Comparison of ENCODE assay signal across 22 cellular contexts in genomic region chrX:148995661-148996060, GRCh38.
"Had no signal": no experiment of that assay in that cellular context is flagged by ENCODE, and none has a peak within 500 bp of the region (broad histone marks: within the 10 kb centered on the region; RNA-seq: fewer than 3 reads in every experiment).

No MANE protein-coding gene starts in this region.

- H3K27ac ChIP-seq: KMS-11, SJSA1 had no signal

- H3K36me3 Mint-ChIP-seq: activated naive CD4-positive, alpha-beta T cell treated with anti-CD3 and anti-CD28 coated beads, Interleukin-2, amount 50 U/mL, for 24 hours had no signal

- H3K27me3 Mint-ChIP-seq: activated CD8-positive, alpha-beta T cell treated with anti-CD3 and anti-CD28 coated beads for 36 hours; activated naive CD4-positive, alpha-beta T cell treated with anti-CD3 and anti-CD28 coated beads, Interleukin-2, amount 50 U/mL, for 24 hours had no signal

- H3K4me2 ChIP-seq: KMS-11 had no signal

- DNase-seq: activated CD4-positive, alpha-beta T cell treated with anti-CD3 and anti-CD28 coated beads for 4 hours; activated CD8-positive, alpha-beta memory T cell treated with anti-CD3 and anti-CD28 coated beads, Interleukin-2, amount 50 U/mL, for 48 hours; activated CD8-positive, alpha-beta T cell treated with anti-CD3 and anti-CD28 coated beads for 36 hours; activated naive CD4-positive, alpha-beta T cell; activated T-cell treated with anti-CD3 and anti-CD28 coated beads, Interleukin-2, amount 50 U/mL, for 1 hour; aorta; central memory CD4-positive, alpha-beta T cell; MM.1S; NCI-H1105; NCI-H146; NCI-H2029; NCI-H2107; NCI-H345; NCI-H510A; NCI-H526 treated with DMSO at 0.1 percent for 48 hours; PC-3; SHP77 had no signal

- H3K4me1 Mint-ChIP-seq: activated naive CD4-positive, alpha-beta T cell treated with anti-CD3 and anti-CD28 coated beads, Interleukin-2, amount 50 U/mL, for 24 hours had no signal

- ATAC-seq: activated CD4-positive, CD25-positive, alpha-beta regulatory T cell treated with anti-CD3 and anti-CD28 coated beads, Interleukin-2, amount 50 U/mL, for 24 hours; activated CD8-positive, alpha-beta T cell treated with anti-CD3 and anti-CD28 coated beads for 36 hours; PC-3 had no signal

- H3K9ac ChIP-seq: KMS-11 had no signal

- H3K4me3 Mint-ChIP-seq: activated CD8-positive, alpha-beta T cell treated with anti-CD3 and anti-CD28 coated beads for 36 hours; activated naive CD4-positive, alpha-beta T cell treated with anti-CD3 and anti-CD28 coated beads, Interleukin-2, amount 50 U/mL, for 24 hours; T-helper 1 cell treated with Interleukin-12 subunit alpha and Interleukin-12 subunit beta and Interleukin-4 antibody, amounts not matched to agents 30 μg/mL and 1 μg/mL, for 36 hours had no signal

- H3K4me3 ChIP-seq: SJSA1 had no signal

- H3K27me3 ChIP-seq: SJSA1 had no signal

- H3K4me1 ChIP-seq: SJSA1 had no signal

- H3K9me3 Mint-ChIP-seq: activated CD8-positive, alpha-beta T cell treated with anti-CD3 and anti-CD28 coated beads for 36 hours; activated naive CD4-positive, alpha-beta T cell treated with anti-CD3 and anti-CD28 coated beads, Interleukin-2, amount 50 U/mL, for 24 hours; T-helper 1 cell treated with Interleukin-12 subunit alpha and Interleukin-12 subunit beta and Interleukin-4 antibody, amounts not matched to agents 30 μg/mL and 1 μg/mL, for 36 hours had no signal

- H3K36me3 ChIP-seq: SJSA1 had no signal

- H3K27ac Mint-ChIP-seq: activated CD8-positive, alpha-beta T cell treated with anti-CD3 and anti-CD28 coated beads for 36 hours; activated naive CD4-positive, alpha-beta T cell treated with anti-CD3 and anti-CD28 coated beads, Interleukin-2, amount 50 U/mL, for 24 hours; T-helper 1 cell treated with Interleukin-12 subunit alpha and Interleukin-12 subunit beta and Interleukin-4 antibody, amounts not matched to agents 30 μg/mL and 1 μg/mL, for 36 hours had no signal

- H3K9me3 ChIP-seq: SJSA1 had no signal
